ENCODE assay signal across 22 cellular contexts in genomic region chr7:1366801-1367405, GRCh38.
"Had no signal": no experiment of that assay in that cellular context is flagged by ENCODE, and none has a peak within 500 bp of the region (broad histone marks: within the 10 kb centered on the region; RNA-seq: fewer than 3 reads in every experiment).

No MANE protein-coding gene starts in this region.

- H3K36me3 ChIP-seq: transverse colon had no signal

- H3K4me3 Mint-ChIP-seq: activated B cell treated with CpG ODN at 0.5 μM for 24 hours; activated CD4-positive, alpha-beta memory T cell treated with anti-CD3 and anti-CD28 coated beads for 36 hours; activated CD4-positive, alpha-beta T cell treated with anti-CD3 and anti-CD28 coated beads for 36 hours; activated T-cell treated with anti-CD3 and anti-CD28 coated beads, Interleukin-2, amount 50 U/mL, for 72 hours; memory B cell; stimulated activated naive B cell treated with anti-CD40 and anti-IgM and Interleukin-4, amounts not matched to agents 10 μg/mL and 1 μg/mL and 100 μg/mL, for 72 hours; T-helper 17 cell had no signal

- H3K4me3 ChIP-seq: transverse colon had no signal

- H3K27ac Mint-ChIP-seq: activated B cell treated with CpG ODN at 0.5 μM for 24 hours; activated CD4-positive, alpha-beta memory T cell treated with anti-CD3 and anti-CD28 coated beads for 36 hours; activated CD4-positive, alpha-beta T cell treated with anti-CD3 and anti-CD28 coated beads for 36 hours; activated T-cell treated with anti-CD3 and anti-CD28 coated beads, Interleukin-2, amount 50 U/mL, for 72 hours; memory B cell; nephron progenitor cell; stimulated activated naive B cell treated with anti-CD40 and anti-IgM and Interleukin-4, amounts not matched to agents 10 μg/mL and 1 μg/mL and 100 μg/mL, for 72 hours had no signal

- ATAC-seq: activated CD4-positive, alpha-beta T cell treated with anti-CD3 and anti-CD28 coated beads for 36 hours; activated T-cell treated with anti-CD3 and anti-CD28 coated beads, Interleukin-2, amount 50 U/mL, for 72 hours; sciatic nerve; stimulated activated naive B cell treated with anti-CD40 and anti-IgM and Interleukin-4, amounts not matched to agents 10 μg/mL and 1 μg/mL and 100 μg/mL, for 72 hours; T-helper 17 cell had no signal

- H3K9me3 Mint-ChIP-seq: nephron progenitor cell had no signal

- H3K27ac ChIP-seq: transverse colon had no signal

- DNase-seq: activated B cell treated with CpG ODN at 0.5 μM for 24 hours; activated CD4-positive, alpha-beta memory T cell treated with anti-CD3 and anti-CD28 coated beads for 36 hours; activated CD4-positive, alpha-beta T cell treated with anti-CD3 and anti-CD28 coated beads for 36 hours; activated effector memory CD4-positive, alpha-beta T cell treated with Interleukin-2 at 50 U/mL for 16 hours; activated naive CD4-positive, alpha-beta T cell treated with anti-CD3 and anti-CD28 coated beads, Interleukin-2, amount 50 U/mL, for 16 hours; activated T-cell treated with anti-CD3 and anti-CD28 coated beads, Interleukin-2, amount 50 U/mL, for 72 hours; caudate nucleus; dermis blood vessel endothelial cell; effector CD8-positive, alpha-beta T cell; erythroblast; foreskin melanocyte; occipital lobe; small intestine; stimulated activated CD4-positive, alpha-beta T cell treated with anti-CD3 and anti-CD28 coated beads, Interleukin-2, amount 100 ng/mL, for 48 hours; stimulated activated CD8-positive, alpha-beta memory T cell treated with anti-CD3 and anti-CD28 coated beads, Interleukin-4, amount 100 ng/mL, for 48 hours; stimulated activated naive B cell treated with anti-CD40 and anti-IgM and Interleukin-4, amounts not matched to agents 10 μg/mL and 1 μg/mL and 100 μg/mL, for 72 hours; T-helper 17 cell; transverse colon had no signal

- H3K4me1 Mint-ChIP-seq: activated CD4-positive, alpha-beta T cell treated with anti-CD3 and anti-CD28 coated beads for 36 hours; memory B cell had no signal

- H3K36me3 Mint-ChIP-seq: activated CD4-positive, alpha-beta memory T cell treated with anti-CD3 and anti-CD28 coated beads for 36 hours; brain; memory B cell; stimulated activated naive B cell treated with anti-CD40 and anti-IgM and Interleukin-4, amounts not matched to agents 10 μg/mL and 1 μg/mL and 100 μg/mL, for 72 hours had no signal
